In genomic region chr3:69009559-69010410, GRCh38 we compare ENCODE assay signal across 11 cellular contexts. TPM values are rescaled to one million over a fixed set of nuclear protein-coding genes. Genes with fewer than 3 reads are reported as not detected.
A peak's percentile ranks its signal among the peaks of the same experiment; 100 is the strongest.
DNase-seq lines count a peak whose midpoint lies in the region; ATAC-seq and TF ChIP-seq lines count a peak whose summit lies in the region.
"Had no signal": no experiment of that assay in that cellular context is flagged by ENCODE, and none has a peak within 500 bp of the region (broad histone marks: within the 10 kb centered on the region; RNA-seq: fewer than 3 reads in every experiment).

No MANE protein-coding gene starts in this region.

- H2BK15ac ChIP-seq in neuronal stem cell (ENCODE audit: low read length), result no peak overlapping the region

- no peak overlapping the region for H3K27ac Mint-ChIP-seq in progenitor cell of endocrine pancreas
- H3K27ac Mint-ChIP-seq: IgD-negative memory B cell; natural killer cell treated with Interleukin-12 subunit alpha and Interleukin-12 subunit beta and Interleukin-15 and Interleukin-18, amount 100 ng/mL, for 72 hours had no signal

- H2AK5ac ChIP-seq in neuronal stem cell (ENCODE audit: low read depth, low read length), result no peak overlapping the region

- WGBS in gastroesophageal sphincter (ENCODE audit: low coverage in 1 of 2), 2 donors, result 40 to 45% methylated on average over 3 of the region's 3 CpGs
- WGBS in neuronal stem cell (ENCODE audit: extremely low coverage in 2 of 2, insufficient read length in 2 of 2, insufficient replicate concordance in 1 of 2), 2 donors, result no CpG with 5 or more reads among the region's 3 CpGs

- H3K27me3 Mint-ChIP-seq in progenitor cell of endocrine pancreas, result no peaks in the 10 kb centered on the region
- H3K27me3 Mint-ChIP-seq: IgD-negative memory B cell; natural killer cell treated with Interleukin-12 subunit alpha and Interleukin-12 subunit beta and Interleukin-15 and Interleukin-18, amount 100 ng/mL, for 72 hours had no signal

- H3K14ac ChIP-seq in neuronal stem cell (ENCODE audit: low read length), result no peak overlapping the region

- no peak overlapping the region for H4K91ac ChIP-seq in neuronal stem cell (ENCODE audit: low read depth, low read length, poor library complexity)

- peak overlapping the region in 1 of 2 donors; percentile 12 for H3K4me3 ChIP-seq in gastroesophageal sphincter
- H3K4me3 ChIP-seq in rectal smooth muscle tissue (ENCODE audit: low read length), result no peak overlapping the region
- H3K4me3 ChIP-seq in neuronal stem cell (ENCODE audit: low read length in 2 of 2), result no peak overlapping the region

- H3K23ac ChIP-seq in neuronal stem cell (ENCODE audit: low read depth, low read length, poor library complexity), result no peak overlapping the region

- H2AFZ ChIP-seq in neuronal stem cell (ENCODE audit: low read length), result no peak overlapping the region

- no peaks in the 10 kb centered on the region for H3K79me1 ChIP-seq in neuronal stem cell (ENCODE audit: low read depth, low read length)

- ATAC-seq in gastroesophageal sphincter, result peak; percentile 48
- ATAC-seq: natural killer cell treated with Interleukin-12 subunit alpha and Interleukin-12 subunit beta and Interleukin-15 and Interleukin-18, amount 100 ng/mL, for 72 hours had no signal

- H2BK12ac ChIP-seq in neuronal stem cell (ENCODE audit: low read length), result no peak overlapping the region

- peaks cover 6 to 72% (median 23%) of the 10 kb centered on the region in 3 donors for H3K4me1 ChIP-seq in gastroesophageal sphincter
- peaks cover 12% of the 10 kb centered on the region for H3K4me1 ChIP-seq in rectal smooth muscle tissue (ENCODE audit: control insufficient read depth, insufficient read depth, low read length)
- peaks cover 8 to 11% of the 10 kb centered on the region in 2 donors for H3K4me1 ChIP-seq in neuronal stem cell (ENCODE audit: control insufficient read depth in 2 of 2, insufficient read depth in 1 of 2, low read depth in 1 of 2, low read length in 2 of 2)

- no peak overlapping the region for H4K8ac ChIP-seq in neuronal stem cell (ENCODE audit: low read depth, low read length)

- no peak for TF ChIP-seq POLR2A in gastroesophageal sphincter (IDR thresholded peaks at IDR 0.05)

- H3K27ac ChIP-seq in gastroesophageal sphincter (peak overlapping the region; percentile 74 to 100 (median 91)), rectal smooth muscle tissue (ENCODE audit: low read depth, low read length) (peak overlapping the region; percentile 54), neuronal stem cell (replicated peaks; ENCODE audit: low read length) (no peak overlapping the region)

- no peak overlapping the region for H3K4me2 ChIP-seq in neuronal stem cell (ENCODE audit: insufficient read depth, low read length, poor library complexity, severe bottlenecking)

- no peak overlapping the region for H2BK5ac ChIP-seq in neuronal stem cell (ENCODE audit: low read length)

- H3K4me1 Mint-ChIP-seq in progenitor cell of endocrine pancreas (ENCODE audit: low read depth), result peaks cover 8% of the 10 kb centered on the region

- no peak overlapping the region for H3K9ac ChIP-seq in rectal smooth muscle tissue (ENCODE audit: low read length)
- H3K9ac ChIP-seq in neuronal stem cell (ENCODE audit: low read depth, low read length, poor library complexity), result no peak overlapping the region

- H3K4ac ChIP-seq in neuronal stem cell (ENCODE audit: low read length), result no peak overlapping the region

- DNase-seq in EH (ENCODE audit: low read depth) (peak; percentile 96), amniotic epithelial cell (ENCODE audit: low read depth) (peak; percentile 94), neuronal stem cell (ENCODE audit: low spot score) (no peak), progenitor cell of endocrine pancreas (ENCODE audit: low spot score, unreplicated experiment) (no peak)
- DNase-seq in stimulated activated CD4-positive, alpha-beta T cell treated with anti-CD3 and anti-CD28 coated beads, Interleukin-12 subunit alpha, Interleukin-12 subunit beta, amount 100 ng/mL, for 4 hours, result no peak
- no peak for DNase-seq in central memory CD4-positive, alpha-beta T cell
- DNase-seq: NCI-H526 had no signal

- TF ChIP-seq EP300 in gastroesophageal sphincter (IDR thresholded peaks at IDR 0.05), result no peak

- no peaks in the 10 kb centered on the region for H3K27me3 ChIP-seq in gastroesophageal sphincter
- no peaks in the 10 kb centered on the region for H3K27me3 ChIP-seq in rectal smooth muscle tissue (ENCODE audit: control insufficient read depth, insufficient read depth, low read length)
- peaks cover 0 to 20% (median 0%) of the 10 kb centered on the region in 3 experiments for H3K27me3 ChIP-seq in neuronal stem cell (ENCODE audit: control insufficient read depth in 3 of 3, insufficient read depth in 3 of 3, low read depth in 1 of 3, low read length in 3 of 3)

- no peaks in the 10 kb centered on the region for H3K9me3 Mint-ChIP-seq in progenitor cell of endocrine pancreas (ENCODE audit: low read depth)
- H3K9me3 Mint-ChIP-seq: IgD-negative memory B cell; natural killer cell treated with Interleukin-12 subunit alpha and Interleukin-12 subunit beta and Interleukin-15 and Interleukin-18, amount 100 ng/mL, for 72 hours had no signal

- H3K9me3 ChIP-seq in gastroesophageal sphincter (no peaks in the 10 kb centered on the region), neuronal stem cell (replicated peaks in 1 of 2; ENCODE audit: control insufficient read depth in 2 of 2, insufficient read depth in 1 of 2, low read depth in 1 of 2, low read length in 2 of 2) (no peaks in the 10 kb centered on the region)

- H2BK120ac ChIP-seq in neuronal stem cell (ENCODE audit: low read depth, low read length), result no peak overlapping the region

- no peak overlapping the region for H3K18ac ChIP-seq in neuronal stem cell (ENCODE audit: low read length)

- H3K36me3 ChIP-seq in gastroesophageal sphincter (peaks cover 0 to 44% of the 10 kb centered on the region in 2 donors), rectal smooth muscle tissue (ENCODE audit: control insufficient read depth, insufficient read depth, low read length) (peaks cover 2% of the 10 kb centered on the region), neuronal stem cell (replicated peaks in 1 of 2; ENCODE audit: control insufficient read depth in 2 of 2, insufficient read depth in 2 of 2, low read length in 2 of 2) (no peaks in the 10 kb centered on the region)

- no peak for TF ChIP-seq CTCF in gastroesophageal sphincter (IDR thresholded peaks at IDR 0.05)
- TF ChIP-seq CTCF in progenitor cell of endocrine pancreas (IDR thresholded peaks at IDR 0.05; ENCODE audit: unreplicated experiment), result no peak

- peaks cover 4% of the 10 kb centered on the region for H3K36me3 Mint-ChIP-seq in progenitor cell of endocrine pancreas (ENCODE audit: insufficient read depth)

- no peak overlapping the region for H3K4me3 Mint-ChIP-seq in progenitor cell of endocrine pancreas (ENCODE audit: low read depth)
- H3K4me3 Mint-ChIP-seq: natural killer cell treated with Interleukin-12 subunit alpha and Interleukin-12 subunit beta and Interleukin-15 and Interleukin-18, amount 100 ng/mL, for 72 hours had no signal

RNA-seq across cellular contexts. Expression of gene EOGT, which starts 3.7 kb away (rescaled TPM):
- total RNA-seq in gastroesophageal sphincter (100 to 1,000 TPM in 1 of 4 donors, 10 to 100 TPM in 3; 75.0 to 135 (median 94.3) TPM), progenitor cell of endocrine pancreas (15.5 and 17.5 TPM in 2 replicates)
- polyA plus RNA-seq in neuronal stem cell (2013, experiment 1 of 2), result 2.3 TPM
- 2.0 TPM for polyA plus RNA-seq in neuronal stem cell (2013, experiment 2 of 2)

RNA-seq across cellular contexts. Expression of gene TMF1, which starts 42.3 kb away (rescaled TPM):
- total RNA-seq in gastroesophageal sphincter (10 to 100 TPM; 31.2 to 43.3 (median 36.3) TPM), progenitor cell of endocrine pancreas (30.1 and 34.2 TPM in 2 replicates)
- 11.4 TPM for polyA plus RNA-seq in neuronal stem cell (2013, experiment 1 of 2)
- 11.6 TPM for polyA plus RNA-seq in neuronal stem cell (2013, experiment 2 of 2)

Comparison
In these comparisons a context has a peak if more than half of its experiments do, and no peak if none do; other contexts are left out.
1. DNase-seq: peak in EH (single experiment) and amniotic epithelial cell (single experiment); none in neuronal stem cell (single experiment), stimulated activated CD4-positive, alpha-beta T cell treated with anti-CD3 and anti-CD28 coated beads, Interleukin-12 subunit alpha, Interleukin-12 subunit beta, amount 100 ng/mL, for 4 hours (single experiment), progenitor cell of endocrine pancreas (single experiment) and central memory CD4-positive, alpha-beta T cell (single experiment).